21 cellular contexts compared by ENCODE assay signal in genomic region chr16:66322174-66322573, GRCh38. TPM values are rescaled to one million over a fixed set of nuclear protein-coding genes. Genes with fewer than 3 reads are reported as not detected.
DNase-seq lines count a peak whose midpoint lies in the region; ATAC-seq, FAIRE-seq and TF ChIP-seq lines count a peak whose summit lies in the region.
"Had no signal": no experiment of that assay in that cellular context is flagged by ENCODE, and none has a peak within 500 bp of the region (broad histone marks: within the 10 kb centered on the region; RNA-seq: fewer than 3 reads in every experiment).

No MANE protein-coding gene starts in this region.

- no peaks in the 10 kb centered on the region for H3K36me3 ChIP-seq in upper lobe of left lung
- H3K36me3 ChIP-seq: BLaER1, neutrophil had no signal

- TF ChIP-seq POLR2A in GM12892 (IDR thresholded peaks at IDR 0.05; ENCODE audit: low read depth, low read length) (no peak), upper lobe of left lung (IDR thresholded peaks at IDR 0.05) (no peak)

- FAIRE-seq in GM12892 (lab: Jason Lieb, UNC) = peak; percentile 27
- FAIRE-seq in GM19239 (lab: Jason Lieb, UNC) = peak; percentile 73
- FAIRE-seq: K562, small intestine had no signal

- H3K27me3 ChIP-seq in upper lobe of left lung = no peaks in the 10 kb centered on the region
- H3K27me3 ChIP-seq: BLaER1, neutrophil had no signal

- no peaks in the 10 kb centered on the region for H3K9me3 ChIP-seq in upper lobe of left lung
- H3K9me3 ChIP-seq: BLaER1, neutrophil had no signal

- no peak for TF ChIP-seq CTCF in upper lobe of left lung (IDR thresholded peaks at IDR 0.05)

- no peak for TF ChIP-seq EP300 in upper lobe of left lung (IDR thresholded peaks at IDR 0.05)

- 68 to 70% methylated on average over 4 of the region's 4 CpGs for WGBS in upper lobe of left lung, 2 donors

- H3K4me1 ChIP-seq in upper lobe of left lung = peaks cover 0 to 7% (median 2%) of the 10 kb centered on the region in 4 donors

- ATAC-seq in HG02759 (IDR thresholded peaks at IDR 0.05; ENCODE audit: unreplicated experiment) = peak; percentile 82
- ATAC-seq in HG03457 (IDR thresholded peaks at IDR 0.05; ENCODE audit: unreplicated experiment) = peak; percentile 91
- no peak for ATAC-seq in upper lobe of left lung (ENCODE audit: low FRiP score in 2 of 2)
- ATAC-seq: HCT116, K562, Right ventricle myocardium inferior, T-cell had no signal

- DNase-seq in GM12892 (ENCODE audit: insufficient read length) = no peak
- no peak for DNase-seq in GM19239 (ENCODE audit: insufficient read length, low spot score)
- DNase-seq in NCI-H524 treated with DMSO at 0.1 percent for 48 hours (lab: John Stamatoyannopoulos, UW) = no peak
- no peak for DNase-seq in upper lobe of left lung
- no peak for DNase-seq in HuH-7.5 (ENCODE audit: low spot score)
- no peak for DNase-seq in superior temporal gyrus (ENCODE audit: extremely low spot score)
- DNase-seq: activated CD4-positive, alpha-beta T cell treated with anti-CD3 and anti-CD28 coated beads, Interleukin-2, amount 10 ng/mL, durations not matched to agents 24 days and 14 days; Calu3; NCI-H187; NCI-H510A; small intestine; stimulated activated CD4-positive, alpha-beta T cell treated with anti-CD3 and anti-CD28 coated beads, Interleukin-2, amount 100 ng/mL, for 48 hours; stimulated activated naive CD8-positive, alpha-beta T cell treated with anti-CD3 and anti-CD28 coated beads, Interleukin-15, amount 100 ng/mL, for 72 hours; T-cell had no signal

- no peak overlapping the region for H3K27ac ChIP-seq in upper lobe of left lung
- H3K27ac ChIP-seq: BLaER1, neutrophil had no signal

- H3K4me3 ChIP-seq in upper lobe of left lung = no peak overlapping the region
- H3K4me3 ChIP-seq: BLaER1, K562 had no signal

RNA-seq across cellular contexts. Expression of gene CDH5, which starts 44.3 kb away (rescaled TPM):
- not detected for polyA plus RNA-seq in GM12892 (2012; ENCODE audit: missing spikeins)
- total RNA-seq in upper lobe of left lung = 100 to 1,000 TPM in 3 of 6 donors, 10 to 100 TPM in 3; 54.5 to 146 (median 89.8) TPM
- total RNA-seq: activated CD4-positive, alpha-beta T cell treated with anti-CD3 and anti-CD28 coated beads, Interleukin-2, amount 10 ng/mL, durations not matched to agents 24 days and 14 days; Calu3; K562 had no signal
- polyA plus RNA-seq: K562 had no signal

Comparison
In these comparisons a context has a peak if more than half of its experiments do, and no peak if none do; other contexts are left out.
1. ATAC-seq: peak in HG02759 (single experiment) and HG03457 (single experiment); none in upper lobe of left lung (0 of 2).